Comparison of ENCODE assay signal across 21 cellular contexts in the genomic region with DNA sequence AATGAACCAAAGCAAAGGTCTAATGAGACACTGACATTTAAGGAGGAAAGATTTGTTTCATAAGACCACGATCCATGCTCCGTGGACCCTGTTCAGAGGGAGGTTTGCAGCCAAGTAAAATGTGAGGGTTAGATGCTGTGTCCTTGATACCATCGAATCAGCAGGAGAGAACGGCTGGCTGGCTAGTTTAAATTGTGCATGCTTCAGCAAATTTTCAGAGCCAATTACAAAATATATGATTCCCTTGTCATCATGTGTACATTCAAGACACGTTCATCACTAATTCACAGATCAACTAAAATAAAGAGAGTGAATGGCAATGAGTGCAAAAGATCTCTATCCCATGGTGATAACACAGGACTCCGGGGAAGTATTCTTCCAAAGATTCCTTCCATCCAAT.
"Had no signal": no experiment of that assay in that cellular context is flagged by ENCODE, and none has a peak within 500 bp of the region (broad histone marks: within the 10 kb centered on the region; RNA-seq: fewer than 3 reads in every experiment).

No MANE protein-coding gene starts in this region.

- DNase-seq: activated CD4-positive, alpha-beta memory T cell treated with anti-CD3 and anti-CD28 coated beads for 36 hours; activated CD4-positive, alpha-beta T cell treated with anti-CD3 and anti-CD28 coated beads, Interleukin-2, amount 10 ng/mL, durations not matched to agents 7 days and 5 days; activated CD4-positive, CD25-positive, alpha-beta regulatory T cell; activated CD8-positive, alpha-beta memory T cell treated with anti-CD3 and anti-CD28 coated beads for 24 hours; activated gamma-delta T cell; activated naive CD4-positive, alpha-beta T cell treated with anti-CD3 and anti-CD28 coated beads for 36 hours; activated T-cell treated with anti-CD3 and anti-CD28 coated beads, Interleukin-2, amount 50 U/mL, for 4 hours; amygdala; Kasumi-1; NCI-H1105 treated with DMSO at 0.1 percent for 48 hours; NCI-H1436 treated with DMSO at 0.1 percent for 48 hours; NCI-H187; NCI-H2081; SK-N-SH; T-helper 1 cell had no signal

- H3K36me3 Mint-ChIP-seq: activated CD4-positive, alpha-beta memory T cell treated with anti-CD3 and anti-CD28 coated beads for 36 hours; activated naive CD8-positive, alpha-beta T cell; brain had no signal

- H3K9me3 Mint-ChIP-seq: activated CD4-positive, alpha-beta T cell treated with anti-CD3 and anti-CD28 coated beads, Interleukin-2, amount 10 ng/mL, durations not matched to agents 7 days and 5 days; brain had no signal

- H3K27ac Mint-ChIP-seq: activated CD4-positive, alpha-beta memory T cell treated with anti-CD3 and anti-CD28 coated beads for 36 hours; activated CD4-positive, alpha-beta T cell treated with anti-CD3 and anti-CD28 coated beads, Interleukin-2, amount 10 ng/mL, durations not matched to agents 7 days and 5 days; activated naive CD4-positive, alpha-beta T cell treated with anti-CD3 and anti-CD28 coated beads for 36 hours; activated naive CD8-positive, alpha-beta T cell had no signal

- H3K27ac ChIP-seq: VCaP had no signal

- H3K4me1 Mint-ChIP-seq: activated CD4-positive, alpha-beta T cell treated with anti-CD3 and anti-CD28 coated beads, Interleukin-2, amount 10 ng/mL, durations not matched to agents 7 days and 5 days; central memory CD8-positive, alpha-beta T cell had no signal

- H3K9me3 ChIP-seq: SK-N-SH had no signal

- H3K4me2 ChIP-seq: SK-N-SH had no signal

- ATAC-seq: activated T-cell treated with anti-CD3 and anti-CD28 coated beads, Interleukin-2, amount 50 U/mL, for 4 hours; K562 had no signal

- H3K27me3 Mint-ChIP-seq: activated CD4-positive, alpha-beta memory T cell treated with anti-CD3 and anti-CD28 coated beads for 36 hours; activated CD4-positive, alpha-beta T cell treated with anti-CD3 and anti-CD28 coated beads, Interleukin-2, amount 10 ng/mL, durations not matched to agents 7 days and 5 days; activated naive CD8-positive, alpha-beta T cell; central memory CD8-positive, alpha-beta T cell had no signal

- FAIRE-seq: astrocyte, K562 had no signal

- H3K4me3 ChIP-seq: K562 had no signal

- H3K4me3 Mint-ChIP-seq: activated CD4-positive, alpha-beta memory T cell treated with anti-CD3 and anti-CD28 coated beads for 36 hours; activated CD4-positive, alpha-beta T cell treated with anti-CD3 and anti-CD28 coated beads, Interleukin-2, amount 10 ng/mL, durations not matched to agents 7 days and 5 days; activated naive CD4-positive, alpha-beta T cell treated with anti-CD3 and anti-CD28 coated beads for 36 hours; activated naive CD8-positive, alpha-beta T cell; activated T-cell treated with anti-CD3 and anti-CD28 coated beads, Interleukin-2, amount 50 U/mL, for 4 hours; brain; central memory CD8-positive, alpha-beta T cell had no signal

- H3K9ac ChIP-seq: SK-N-SH had no signal
